ENCODE assay signal across 9 cellular contexts in genomic region chr16:71919033-71919432, GRCh38. TPM values are rescaled to one million over a fixed set of nuclear protein-coding genes. Genes with fewer than 3 reads are reported as not detected.
DNase-seq lines count a peak whose midpoint lies in the region; ATAC-seq and TF ChIP-seq lines count a peak whose summit lies in the region.
"Had no signal": no experiment of that assay in that cellular context is flagged by ENCODE, and none has a peak within 500 bp of the region (broad histone marks: within the 10 kb centered on the region; RNA-seq: fewer than 3 reads in every experiment).

No MANE protein-coding gene starts in this region.

- no peaks in the 10 kb centered on the region for H3K9me3 ChIP-seq in MM.1S (replicated peaks; ENCODE audit: insufficient read depth, low read length)
- no peaks in the 10 kb centered on the region for H3K9me3 ChIP-seq in BE2C

- peak overlapping the region in 2 of 6 donors; percentile 67 to 69 for H3K27ac Mint-ChIP-seq in naive B cell

- H3K4me3 Mint-ChIP-seq in naive B cell = peak overlapping the region in 2 of 8 donors; percentile 3 to 33

- peaks cover 33% of the 10 kb centered on the region for H3K4me1 ChIP-seq in MM.1S (ENCODE audit: low read length)
- no peaks in the 10 kb centered on the region for H3K4me1 ChIP-seq in BE2C

- H3K36me3 ChIP-seq in MM.1S (replicated peaks; ENCODE audit: insufficient read depth, low read length) (peaks cover 33% of the 10 kb centered on the region), BE2C (peaks cover 85% of the 10 kb centered on the region)

- peak overlapping the region; percentile 32; the same call in 1 of the 2 replicates for H3K27ac ChIP-seq in MM.1S (ENCODE audit: low read length)
- H3K27ac ChIP-seq: cardiac muscle cell had no signal

- TF ChIP-seq CTCF in MM.1S (IDR thresholded peaks at IDR 0.05; ENCODE audit: low read length) (no peak), BE2C (IDR thresholded peaks at IDR 0.05; ENCODE audit: low read depth, low read length) (no peak)

- peaks cover 26 to 38% of the 10 kb centered on the region in 2 donors for H3K36me3 Mint-ChIP-seq in naive B cell

- no peaks in the 10 kb centered on the region for H3K27me3 Mint-ChIP-seq in naive B cell

- H3K4me1 Mint-ChIP-seq in naive B cell = peaks cover 29 to 46% (median 38%) of the 10 kb centered on the region in 3 donors

- peaks cover 94% of the 10 kb centered on the region for H3K79me2 ChIP-seq in MM.1S (ENCODE audit: low read length)

- peak overlapping the region; percentile 16; the same call in 1 of the 2 replicates for H3K4me2 ChIP-seq in MM.1S (ENCODE audit: low read depth, low read length)

- H3F3A ChIP-seq in MM.1S (ENCODE audit: insufficient read depth, low read length) = peaks cover 4% of the 10 kb centered on the region

- H3K9ac ChIP-seq in MM.1S (ENCODE audit: low read length) = no peak overlapping the region

- peaks cover 0 to 6% (median 0%) of the 10 kb centered on the region in 7 donors for H3K9me3 Mint-ChIP-seq in naive B cell

- no peaks in the 10 kb centered on the region for H3K9me2 ChIP-seq in MM.1S (replicated peaks; ENCODE audit: insufficient read depth, low read length)

- H3K4me3 ChIP-seq in MM.1S (ENCODE audit: low read length) (no peak overlapping the region), BE2C (ENCODE audit: low read depth, low read length) (no peak overlapping the region)
- H3K4me3 ChIP-seq: cardiac muscle cell had no signal

- DNase-seq in MM.1S (peak; percentile 17), naive B cell (no peak), BE2C (no peak), SHP77 (lab: John Stamatoyannopoulos, UW) (no peak), nucleus accumbens (lab: John Stamatoyannopoulos, UW) (no peak)

- H4K20me1 ChIP-seq in MM.1S (ENCODE audit: insufficient read depth, low read length) = peaks cover 17% of the 10 kb centered on the region; the same call in 1 of the 2 replicates

- ATAC-seq in GM18870 (IDR thresholded peaks at IDR 0.05; ENCODE audit: unreplicated experiment) (peak; percentile 90), GM21786 (IDR thresholded peaks at IDR 0.05; ENCODE audit: unreplicated experiment) (peak; percentile 88), naive B cell (ENCODE audit: low read depth in 2 of 2) (peak; percentile 60 to 70), GM19035 (IDR thresholded peaks at IDR 0.05; ENCODE audit: unreplicated experiment) (no peak)

- no peaks in the 10 kb centered on the region for H3K27me3 ChIP-seq in MM.1S (replicated peaks; ENCODE audit: insufficient read depth, low read length)
- H3K27me3 ChIP-seq in BE2C = no peaks in the 10 kb centered on the region
- H3K27me3 ChIP-seq: cardiac muscle cell had no signal

- no peak overlapping the region for H2AFZ ChIP-seq in MM.1S (ENCODE audit: low read length)

RNA-seq across cellular contexts. Expression of gene IST1, which starts 23.7 kb away (rescaled TPM):
- 100 to 1,000 TPM; 138 to 178 (median 155) TPM for polyA plus RNA-seq in naive B cell (ENCODE audit: low read depth in 6 of 6)
- polyA plus RNA-seq in BE2C (2012; ENCODE audit: insufficient read depth, insufficient read length, low read depth) = 207 TPM

RNA-seq across cellular contexts. Expression of gene ZNF821, which starts 35.1 kb away (rescaled TPM):
- 10 to 100 TPM; 19.0 to 34.4 (median 26.9) TPM for polyA plus RNA-seq in naive B cell (ENCODE audit: low read depth in 6 of 6)
- 8.9 TPM for polyA plus RNA-seq in BE2C (2012; ENCODE audit: insufficient read depth, insufficient read length, low read depth)
